In the genomic region with DNA sequence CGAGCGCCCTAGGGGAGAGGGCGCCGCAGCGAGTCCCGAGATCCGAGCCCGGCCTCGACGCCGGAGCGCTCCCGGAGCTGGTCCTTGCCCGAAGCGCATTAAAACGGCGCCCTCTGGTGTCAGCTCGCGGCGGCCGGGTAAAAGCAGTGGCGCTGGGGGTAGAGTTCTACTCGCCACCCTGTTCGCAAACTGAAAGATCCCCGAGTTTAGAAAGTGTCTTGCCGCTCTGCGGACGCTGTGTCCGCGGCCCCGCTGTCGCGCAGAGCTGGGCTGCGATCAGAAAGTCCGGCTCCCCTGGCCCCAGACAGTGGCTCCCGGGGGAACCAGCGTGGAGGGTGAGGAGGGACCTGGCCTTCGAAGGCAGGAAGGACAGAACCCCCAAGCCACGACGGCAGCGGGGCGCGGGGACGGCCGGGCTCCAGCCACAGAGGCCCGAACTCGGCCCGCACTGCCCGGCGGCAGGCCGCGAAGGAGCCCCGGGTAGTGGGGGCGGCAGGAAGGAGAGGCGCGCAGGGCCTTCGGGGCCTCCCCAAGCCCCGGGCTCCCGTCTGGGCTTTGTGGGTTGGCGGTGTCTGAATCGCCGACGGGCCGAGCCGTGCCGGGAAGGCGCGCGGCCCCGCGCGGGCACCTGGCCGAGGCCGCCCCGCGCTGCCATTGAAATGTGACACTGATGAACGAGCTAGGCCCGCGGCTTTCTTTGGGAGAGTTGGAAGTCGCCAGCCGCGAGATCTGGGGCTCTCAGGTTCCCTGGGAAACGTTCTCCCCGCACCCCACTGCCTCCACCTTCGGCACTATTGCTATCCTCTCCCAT, we compare ENCODE assay signal across 1 cellular context.
A peak's percentile ranks its signal among the peaks of the same experiment; 100 is the strongest.
TF ChIP-seq lines count a peak whose summit lies in the region.

No MANE protein-coding gene starts in this region.

TF ChIP-seq in HepG2, 621 proteins besides CTCF, POLR2A, EP300 and RAD21 (continued from another document and continues in another):
- TF ChIP-seq AGO2 (optimal IDR thresholded peaks at IDR 0.05; ENCODE audit: low read depth, low read length) (no peak), SMAD3 (CRISPR knock-in tag; IDR thresholded peaks at IDR 0.05) (no peak), ARNTL (CRISPR knock-in tag; IDR thresholded peaks at IDR 0.05) (no peak), ZNF615 (CRISPR knock-in tag; IDR thresholded peaks at IDR 0.05; ENCODE audit: borderline replicate concordance) (no peak), HNRNPLL (IDR thresholded peaks at IDR 0.05; ENCODE audit: low read depth, low read length, poor library complexity, severe bottlenecking) (peak; percentile 36), MTF2 (CRISPR knock-in tag; IDR thresholded peaks at IDR 0.05; ENCODE audit: borderline replicate concordance) (peak; percentile 90; the same call in 1 of the 2 replicates), ATM (IDR thresholded peaks at IDR 0.05; ENCODE audit: borderline replicate concordance) (no peak), RBAK (CRISPR knock-in tag; IDR thresholded peaks at IDR 0.05) (no peak), YEATS4 (CRISPR knock-in tag; IDR thresholded peaks at IDR 0.05; ENCODE audit: borderline replicate concordance) (no peak), ZFP62 (CRISPR knock-in tag; IDR thresholded peaks at IDR 0.05) (no peak), PCBP2 (optimal IDR thresholded peaks at IDR 0.05; ENCODE audit: low read depth, low read length, poor library complexity, severe bottlenecking) (no peak), ZNF510 (CRISPR knock-in tag; IDR thresholded peaks at IDR 0.05; ENCODE audit: low read depth) (no peak), ZMYM2 (CRISPR knock-in tag; IDR thresholded peaks at IDR 0.05) (no peak), ZNF180 (CRISPR knock-in tag; IDR thresholded peaks at IDR 0.05; ENCODE audit: borderline replicate concordance, low read depth) (no peak), NONO (IDR thresholded peaks at IDR 0.05) (no peak), NONO (CRISPR knock-in tag; conservative IDR thresholded peaks at IDR 0.05) (peak; percentile 54; the same call in 1 of the 2 replicates), ZNF792 (CRISPR knock-in tag; IDR thresholded peaks at IDR 0.05) (0 out of 2 replicates have a peak, but pooled peaks have one; percentile 58), KLF13 (CRISPR knock-in tag; IDR thresholded peaks at IDR 0.05) (no peak), ZNF788 (CRISPR knock-in tag; IDR thresholded peaks at IDR 0.05; ENCODE audit: borderline replicate concordance) (no peak), HMGA1 (CRISPR knock-in tag; conservative IDR thresholded peaks at IDR 0.05) (no peak), ELF3 (CRISPR knock-in tag; IDR thresholded peaks at IDR 0.05) (no peak; the same call in 1 of the 2 replicates), ZNF713 (CRISPR knock-in tag; IDR thresholded peaks at IDR 0.05) (no peak), ZNF136 (CRISPR knock-in tag; IDR thresholded peaks at IDR 0.05; ENCODE audit: low read depth) (no peak), NRL (CRISPR knock-in tag; IDR thresholded peaks at IDR 0.05; ENCODE audit: borderline replicate concordance) (peak; percentile 78), JARID2 (CRISPR knock-in tag; IDR thresholded peaks at IDR 0.05; ENCODE audit: insufficient replicate concordance) (no peak), MIER3 (CRISPR knock-in tag; IDR thresholded peaks at IDR 0.05; ENCODE audit: borderline replicate concordance) (no peak), HNF4A (CRISPR knock-in tag; IDR thresholded peaks at IDR 0.05) (no peak), ZNF766 (CRISPR knock-in tag; IDR thresholded peaks at IDR 0.05; ENCODE audit: borderline replicate concordance) (no peak), MIER2 (CRISPR knock-in tag; IDR thresholded peaks at IDR 0.05) (no peak), ZNF160 (CRISPR knock-in tag; IDR thresholded peaks at IDR 0.05) (no peak), ZNF296 (CRISPR knock-in tag; conservative IDR thresholded peaks at IDR 0.05) (no peak), ZNF552 (CRISPR knock-in tag; IDR thresholded peaks at IDR 0.05; ENCODE audit: borderline replicate concordance) (no peak), HOXA3 (CRISPR knock-in tag; IDR thresholded peaks at IDR 0.05) (no peak), ZNF234 (CRISPR knock-in tag; conservative IDR thresholded peaks at IDR 0.05) (no peak), ZNF546 (CRISPR knock-in tag; conservative IDR thresholded peaks at IDR 0.05) (no peak), NCOA5 (CRISPR knock-in tag; IDR thresholded peaks at IDR 0.05) (no peak)
- TF ChIP-seq, protein P1, sequence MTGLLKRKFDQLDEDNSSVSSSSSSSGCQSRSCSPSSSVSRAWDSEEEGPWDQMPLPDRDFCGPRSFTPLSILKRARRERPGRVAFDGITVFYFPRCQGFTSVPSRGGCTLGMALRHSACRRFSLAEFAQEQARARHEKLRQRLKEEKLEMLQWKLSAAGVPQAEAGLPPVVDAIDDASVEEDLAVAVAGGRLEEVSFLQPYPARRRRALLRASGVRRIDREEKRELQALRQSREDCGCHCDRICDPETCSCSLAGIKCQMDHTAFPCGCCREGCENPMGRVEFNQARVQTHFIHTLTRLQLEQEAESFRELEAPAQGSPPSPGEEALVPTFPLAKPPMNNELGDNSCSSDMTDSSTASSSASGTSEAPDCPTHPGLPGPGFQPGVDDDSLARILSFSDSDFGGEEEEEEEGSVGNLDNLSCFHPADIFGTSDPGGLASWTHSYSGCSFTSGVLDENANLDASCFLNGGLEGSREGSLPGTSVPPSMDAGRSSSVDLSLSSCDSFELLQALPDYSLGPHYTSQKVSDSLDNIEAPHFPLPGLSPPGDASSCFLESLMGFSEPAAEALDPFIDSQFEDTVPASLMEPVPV (CRISPR knock-in tag; IDR thresholded peaks at IDR 0.05), result no peak
- TF ChIP-seq, protein P2, sequence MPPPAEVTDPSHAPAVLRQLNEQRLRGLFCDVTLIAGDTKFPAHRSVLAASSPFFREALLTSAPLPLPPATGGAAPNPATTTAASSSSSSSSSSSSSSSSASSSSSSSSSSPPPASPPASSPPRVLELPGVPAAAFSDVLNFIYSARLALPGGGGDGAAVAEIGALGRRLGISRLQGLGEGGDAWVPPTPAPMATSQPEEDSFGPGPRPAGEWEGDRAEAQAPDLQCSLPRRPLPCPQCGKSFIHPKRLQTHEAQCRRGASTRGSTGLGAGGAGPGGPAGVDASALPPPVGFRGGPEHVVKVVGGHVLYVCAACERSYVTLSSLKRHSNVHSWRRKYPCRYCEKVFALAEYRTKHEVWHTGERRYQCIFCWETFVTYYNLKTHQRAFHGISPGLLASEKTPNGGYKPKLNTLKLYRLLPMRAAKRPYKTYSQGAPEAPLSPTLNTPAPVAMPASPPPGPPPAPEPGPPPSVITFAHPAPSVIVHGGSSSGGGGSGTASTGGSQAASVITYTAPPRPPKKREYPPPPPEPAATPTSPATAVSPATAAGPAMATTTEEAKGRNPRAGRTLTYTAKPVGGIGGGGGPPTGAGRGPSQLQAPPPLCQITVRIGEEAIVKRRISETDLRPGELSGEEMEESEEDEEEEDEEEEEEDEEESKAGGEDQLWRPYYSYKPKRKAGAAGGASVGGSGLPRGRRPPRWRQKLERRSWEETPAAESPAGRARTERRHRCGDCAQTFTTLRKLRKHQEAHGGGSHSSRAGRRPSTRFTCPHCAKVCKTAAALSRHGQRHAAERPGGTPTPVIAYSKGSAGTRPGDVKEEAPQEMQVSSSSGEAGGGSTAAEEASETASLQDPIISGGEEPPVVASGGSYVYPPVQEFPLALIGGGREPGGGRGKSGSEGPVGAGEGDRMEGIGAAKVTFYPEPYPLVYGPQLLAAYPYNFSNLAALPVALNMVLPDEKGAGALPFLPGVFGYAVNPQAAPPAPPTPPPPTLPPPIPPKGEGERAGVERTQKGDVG (CRISPR knock-in tag; IDR thresholded peaks at IDR 0.05; ENCODE audit: borderline replicate concordance), result 0 out of 2 replicates have a peak, but pooled peaks have one; percentile 9
- TF ChIP-seq, protein P3, sequence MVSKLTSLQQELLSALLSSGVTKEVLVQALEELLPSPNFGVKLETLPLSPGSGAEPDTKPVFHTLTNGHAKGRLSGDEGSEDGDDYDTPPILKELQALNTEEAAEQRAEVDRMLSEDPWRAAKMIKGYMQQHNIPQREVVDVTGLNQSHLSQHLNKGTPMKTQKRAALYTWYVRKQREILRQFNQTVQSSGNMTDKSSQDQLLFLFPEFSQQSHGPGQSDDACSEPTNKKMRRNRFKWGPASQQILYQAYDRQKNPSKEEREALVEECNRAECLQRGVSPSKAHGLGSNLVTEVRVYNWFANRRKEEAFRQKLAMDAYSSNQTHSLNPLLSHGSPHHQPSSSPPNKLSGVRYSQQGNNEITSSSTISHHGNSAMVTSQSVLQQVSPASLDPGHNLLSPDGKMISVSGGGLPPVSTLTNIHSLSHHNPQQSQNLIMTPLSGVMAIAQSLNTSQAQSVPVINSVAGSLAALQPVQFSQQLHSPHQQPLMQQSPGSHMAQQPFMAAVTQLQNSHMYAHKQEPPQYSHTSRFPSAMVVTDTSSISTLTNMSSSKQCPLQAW (CRISPR knock-in tag; IDR thresholded peaks at IDR 0.05), result 0 out of 2 replicates have a peak, but pooled peaks have one; percentile 53
- TF ChIP-seq, protein P4, sequence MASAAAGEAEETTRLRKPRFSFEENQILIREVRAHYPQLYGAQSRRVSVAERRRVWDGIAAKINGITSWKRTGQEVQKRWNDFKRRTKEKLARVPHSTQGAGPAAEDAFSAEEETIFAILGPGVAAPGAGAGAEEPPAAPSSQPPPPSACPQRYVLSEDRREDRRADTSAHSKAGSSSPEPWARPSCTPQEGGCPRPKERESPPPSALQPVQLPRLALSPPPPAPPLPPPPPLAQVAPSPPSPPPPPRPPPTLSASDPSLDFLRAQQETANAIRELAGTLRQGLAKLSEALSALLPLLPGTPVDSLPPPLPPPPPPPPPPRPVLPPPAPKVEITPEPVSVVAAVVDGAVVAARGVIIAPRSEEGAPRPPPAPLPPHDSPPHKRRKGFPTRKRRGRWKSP (CRISPR knock-in tag; IDR thresholded peaks at IDR 0.05), result 0 out of 2 replicates have a peak, but pooled peaks have one; percentile 65
- TF ChIP-seq, protein P5, sequence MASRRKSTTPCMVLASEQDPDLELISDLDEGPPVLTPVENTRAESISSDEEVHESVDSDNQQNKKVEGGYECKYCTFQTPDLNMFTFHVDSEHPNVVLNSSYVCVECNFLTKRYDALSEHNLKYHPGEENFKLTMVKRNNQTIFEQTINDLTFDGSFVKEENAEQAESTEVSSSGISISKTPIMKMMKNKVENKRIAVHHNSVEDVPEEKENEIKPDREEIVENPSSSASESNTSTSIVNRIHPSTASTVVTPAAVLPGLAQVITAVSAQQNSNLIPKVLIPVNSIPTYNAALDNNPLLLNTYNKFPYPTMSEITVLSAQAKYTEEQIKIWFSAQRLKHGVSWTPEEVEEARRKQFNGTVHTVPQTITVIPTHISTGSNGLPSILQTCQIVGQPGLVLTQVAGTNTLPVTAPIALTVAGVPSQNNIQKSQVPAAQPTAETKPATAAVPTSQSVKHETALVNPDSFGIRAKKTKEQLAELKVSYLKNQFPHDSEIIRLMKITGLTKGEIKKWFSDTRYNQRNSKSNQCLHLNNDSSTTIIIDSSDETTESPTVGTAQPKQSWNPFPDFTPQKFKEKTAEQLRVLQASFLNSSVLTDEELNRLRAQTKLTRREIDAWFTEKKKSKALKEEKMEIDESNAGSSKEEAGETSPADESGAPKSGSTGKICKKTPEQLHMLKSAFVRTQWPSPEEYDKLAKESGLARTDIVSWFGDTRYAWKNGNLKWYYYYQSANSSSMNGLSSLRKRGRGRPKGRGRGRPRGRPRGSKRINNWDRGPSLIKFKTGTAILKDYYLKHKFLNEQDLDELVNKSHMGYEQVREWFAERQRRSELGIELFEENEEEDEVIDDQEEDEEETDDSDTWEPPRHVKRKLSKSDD (CRISPR knock-in tag; IDR thresholded peaks at IDR 0.05; ENCODE audit: low read depth), result no peak
- TF ChIP-seq, protein P6, sequence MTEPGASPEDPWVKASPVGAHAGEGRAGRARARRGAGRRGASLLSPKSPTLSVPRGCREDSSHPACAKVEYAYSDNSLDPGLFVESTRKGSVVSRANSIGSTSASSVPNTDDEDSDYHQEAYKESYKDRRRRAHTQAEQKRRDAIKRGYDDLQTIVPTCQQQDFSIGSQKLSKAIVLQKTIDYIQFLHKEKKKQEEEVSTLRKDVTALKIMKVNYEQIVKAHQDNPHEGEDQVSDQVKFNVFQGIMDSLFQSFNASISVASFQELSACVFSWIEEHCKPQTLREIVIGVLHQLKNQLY (CRISPR knock-in tag; IDR thresholded peaks at IDR 0.05), result no peak
- TF ChIP-seq, protein P7, sequence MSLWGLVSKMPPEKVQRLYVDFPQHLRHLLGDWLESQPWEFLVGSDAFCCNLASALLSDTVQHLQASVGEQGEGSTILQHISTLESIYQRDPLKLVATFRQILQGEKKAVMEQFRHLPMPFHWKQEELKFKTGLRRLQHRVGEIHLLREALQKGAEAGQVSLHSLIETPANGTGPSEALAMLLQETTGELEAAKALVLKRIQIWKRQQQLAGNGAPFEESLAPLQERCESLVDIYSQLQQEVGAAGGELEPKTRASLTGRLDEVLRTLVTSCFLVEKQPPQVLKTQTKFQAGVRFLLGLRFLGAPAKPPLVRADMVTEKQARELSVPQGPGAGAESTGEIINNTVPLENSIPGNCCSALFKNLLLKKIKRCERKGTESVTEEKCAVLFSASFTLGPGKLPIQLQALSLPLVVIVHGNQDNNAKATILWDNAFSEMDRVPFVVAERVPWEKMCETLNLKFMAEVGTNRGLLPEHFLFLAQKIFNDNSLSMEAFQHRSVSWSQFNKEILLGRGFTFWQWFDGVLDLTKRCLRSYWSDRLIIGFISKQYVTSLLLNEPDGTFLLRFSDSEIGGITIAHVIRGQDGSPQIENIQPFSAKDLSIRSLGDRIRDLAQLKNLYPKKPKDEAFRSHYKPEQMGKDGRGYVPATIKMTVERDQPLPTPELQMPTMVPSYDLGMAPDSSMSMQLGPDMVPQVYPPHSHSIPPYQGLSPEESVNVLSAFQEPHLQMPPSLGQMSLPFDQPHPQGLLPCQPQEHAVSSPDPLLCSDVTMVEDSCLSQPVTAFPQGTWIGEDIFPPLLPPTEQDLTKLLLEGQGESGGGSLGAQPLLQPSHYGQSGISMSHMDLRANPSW (CRISPR knock-in tag; IDR thresholded peaks at IDR 0.05; ENCODE audit: borderline replicate concordance), result no peak
- TF ChIP-seq, protein P8, sequence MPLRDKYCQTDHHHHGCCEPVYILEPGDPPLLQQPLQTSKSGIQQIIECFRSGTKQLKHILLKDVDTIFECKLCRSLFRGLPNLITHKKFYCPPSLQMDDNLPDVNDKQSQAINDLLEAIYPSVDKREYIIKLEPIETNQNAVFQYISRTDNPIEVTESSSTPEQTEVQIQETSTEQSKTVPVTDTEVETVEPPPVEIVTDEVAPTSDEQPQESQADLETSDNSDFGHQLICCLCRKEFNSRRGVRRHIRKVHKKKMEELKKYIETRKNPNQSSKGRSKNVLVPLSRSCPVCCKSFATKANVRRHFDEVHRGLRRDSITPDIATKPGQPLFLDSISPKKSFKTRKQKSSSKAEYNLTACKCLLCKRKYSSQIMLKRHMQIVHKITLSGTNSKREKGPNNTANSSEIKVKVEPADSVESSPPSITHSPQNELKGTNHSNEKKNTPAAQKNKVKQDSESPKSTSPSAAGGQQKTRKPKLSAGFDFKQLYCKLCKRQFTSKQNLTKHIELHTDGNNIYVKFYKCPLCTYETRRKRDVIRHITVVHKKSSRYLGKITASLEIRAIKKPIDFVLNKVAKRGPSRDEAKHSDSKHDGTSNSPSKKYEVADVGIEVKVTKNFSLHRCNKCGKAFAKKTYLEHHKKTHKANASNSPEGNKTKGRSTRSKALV (CRISPR knock-in tag; IDR thresholded peaks at IDR 0.05), result 0 out of 2 replicates have a peak, but pooled peaks have one; percentile 46
